ENCODE assay signal across 8 cellular contexts in the genomic region with DNA sequence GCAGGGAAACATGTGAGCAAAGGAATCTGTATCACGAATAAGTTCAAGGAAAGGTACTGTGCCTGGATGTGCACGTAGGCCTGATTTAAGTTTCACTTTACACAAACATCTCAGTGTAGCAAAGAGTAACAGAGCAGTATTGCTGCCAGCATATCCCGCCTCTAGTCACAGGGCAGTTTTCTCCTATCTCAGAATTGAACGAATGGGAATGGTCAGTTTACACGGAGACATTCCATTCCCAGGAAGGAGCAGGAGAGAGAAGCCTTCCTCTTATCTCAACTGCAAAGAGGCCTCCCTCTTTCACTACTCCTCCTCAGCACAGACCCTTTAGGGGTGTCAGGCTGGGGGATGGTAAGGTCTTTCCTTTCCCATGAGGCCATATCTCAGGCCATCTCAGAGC. TPM values are rescaled to one million over a fixed set of nuclear protein-coding genes. Genes with fewer than 3 reads are reported as not detected.
DNase-seq lines count a peak whose midpoint lies in the region; ATAC-seq and TF ChIP-seq lines count a peak whose summit lies in the region.
"Not testable (repeated sequence)": the region's sequence is repeated elsewhere in the genome, so short reads cannot be mapped to it uniquely, and the experiment has no call there.

No MANE protein-coding gene starts in this region.

- BruUV-seq in Panc1 (replicated peaks; lab: Mats Ljungman, UMichigan), result not testable (repeated sequence)

- H4K5ac ChIP-seq in H9 (ENCODE audit: insufficient read length, low read depth, low read length), result not testable (repeated sequence)

- H3K4me2 ChIP-seq in H9 (ENCODE audit: insufficient read depth, insufficient read length, low read length), result not testable (repeated sequence)
- peak overlapping the region; percentile 69 for H3K4me2 ChIP-seq in hepatocyte

- H3K14ac ChIP-seq in H9 (ENCODE audit: insufficient read depth, low read length), result not testable (repeated sequence)

- not testable (repeated sequence) for H3K36me3 ChIP-seq in Panc1 (ENCODE audit: control insufficient read depth, insufficient read depth, low read length); ascending aorta; esophagus squamous epithelium; hepatocyte (replicated peaks; ENCODE audit: insufficient read depth, low read depth); rectal smooth muscle tissue (ENCODE audit: control insufficient read depth, insufficient read depth, low read length); uterus

- not testable (repeated sequence) for TF ChIP-seq POLR2A in esophagus squamous epithelium (IDR thresholded peaks at IDR 0.05); uterus (IDR thresholded peaks at IDR 0.05)

- H2BK5ac ChIP-seq in H9 (ENCODE audit: insufficient read length, low read length), result not testable (repeated sequence)

- in situ Hi-C loops in Panc1 (cut with HindIII; ENCODE audit: low pct_unique_long_range_greater_than_20kb, low sequenced_read_pairs), result not testable (repeated sequence)

- not testable (repeated sequence) for H3K79me2 ChIP-seq in H9 (ENCODE audit: insufficient read depth, low read length); hepatocyte

- not testable (repeated sequence) for H3K9me3 ChIP-seq in H9 (ENCODE audit: control insufficient read depth, low read depth, low read length); Panc1 (ENCODE audit: control insufficient read depth, insufficient read depth, low read depth, low read length); ascending aorta; esophagus squamous epithelium; hepatocyte (ENCODE audit: low read depth); uterus

- not testable (repeated sequence) for DNase-seq in H9; Panc1 (ENCODE audit: low read depth, low spot score); ascending aorta (ENCODE audit: low spot score in 2 of 2); esophagus squamous epithelium (lab: John Stamatoyannopoulos, UW); uterus
- peak; percentile 57 for DNase-seq in hepatocyte (ENCODE audit: low spot score)

- not testable (repeated sequence) for H2BK120ac ChIP-seq in H9 (ENCODE audit: low read depth, low read length, poor library complexity, severe bottlenecking)

- not testable (repeated sequence) for H3K23me2 ChIP-seq in H9 (ENCODE audit: insufficient read length, low read depth, low read length, poor library complexity, severe bottlenecking)

- not testable (repeated sequence) for H3K27ac ChIP-seq in H9 (ENCODE audit: insufficient read length, low read depth, low read length)
- 0 out of 2 replicates have a peak overlapping the region, but pooled peaks have one; percentile 44 for H3K27ac ChIP-seq in Panc1 (ENCODE audit: low read length)
- peak overlapping the region; percentile 15 to 46 for H3K27ac ChIP-seq in ascending aorta
- H3K27ac ChIP-seq in esophagus squamous epithelium, result peak overlapping the region; percentile 1 to 97 (median 50)
- H3K27ac ChIP-seq in hepatocyte, result peak overlapping the region; percentile 95
- H3K27ac ChIP-seq in rectal smooth muscle tissue (ENCODE audit: low read depth, low read length), result peak overlapping the region; percentile 24
- peak overlapping the region; percentile 84 to 98 for H3K27ac ChIP-seq in uterus

- not testable (repeated sequence) for H3K9me3 Mint-ChIP-seq in H9, nephron

- H2BK15ac ChIP-seq in H9 (ENCODE audit: low read depth, low read length), result not testable (repeated sequence)

- CTCF ChIA-PET in Panc1 (lab: Charles Lee), result not testable (repeated sequence)

- H3K4me1 ChIP-seq in H9 (ENCODE audit: insufficient read depth, low read length); Panc1 (ENCODE audit: control insufficient read depth, insufficient read depth, low read length); ascending aorta; rectal smooth muscle tissue (ENCODE audit: control insufficient read depth, insufficient read depth, low read length); uterus: not testable (repeated sequence)
- peaks cover 4 to 41% (median 11%) of the 10 kb centered on the region in 3 donors for H3K4me1 ChIP-seq in esophagus squamous epithelium
- H3K4me1 ChIP-seq in hepatocyte (ENCODE audit: insufficient read depth), result peaks cover 17% of the 10 kb centered on the region

- intact Hi-C loops in Panc1 (cut with micrococcal nuclease; ENCODE audit: unreplicated experiment); uterus (cut with DNase I; ENCODE audit: low total_unique reads): not testable (repeated sequence)
- intact Hi-C loops in ascending aorta (cut with DNase I), result loop anchor here (10.0 kb wide), 1 partner anchor 1865 kb away; a partner anchor contains a TSS
- intact Hi-C loops in esophagus squamous epithelium (cut with DNase I), result loop anchor here (10.0 kb wide), 1 partner anchor 475 kb away; no protein-coding TSS in a partner anchor

- peaks cover 37 to 47% of the 10 kb centered on the region in 2 experiments for H3K4me1 Mint-ChIP-seq in H9
- peaks cover 39% of the 10 kb centered on the region for H3K4me1 Mint-ChIP-seq in nephron

- TF ChIP-seq CTCF in H9 (conservative IDR thresholded peaks at IDR 0.05); Panc1 (IDR thresholded peaks at IDR 0.05); ascending aorta (IDR thresholded peaks at IDR 0.05); esophagus squamous epithelium (IDR thresholded peaks at IDR 0.05); hepatocyte (IDR thresholded peaks at IDR 0.05; ENCODE audit: poor library complexity); nephron (IDR thresholded peaks at IDR 0.05; ENCODE audit: unreplicated experiment in 3 of 3); uterus (IDR thresholded peaks at IDR 0.05): not testable (repeated sequence)

- H4K20me1 ChIP-seq in H9 (ENCODE audit: control insufficient read depth, insufficient read depth, insufficient read length); hepatocyte (ENCODE audit: insufficient read depth, poor library complexity, severe bottlenecking): not testable (repeated sequence)

- not testable (repeated sequence) for H4K8ac ChIP-seq in H9 (replicated peaks; ENCODE audit: insufficient read length, low read depth, low read length)

- not testable (repeated sequence) for H3T11ph ChIP-seq in H9 (ENCODE audit: low read length)

- H3K18ac ChIP-seq in H9 (ENCODE audit: insufficient read length, low read depth, low read length), result not testable (repeated sequence)

- no CpG with 5 or more reads among the region's 5 CpGs for WGBS in H9 (ENCODE audit: extremely low coverage, insufficient read length, low lambda C conversion rate)
- 48 to 55% methylated on average over 5 of the region's 5 CpGs for WGBS in esophagus squamous epithelium, 2 donors
- WGBS in hepatocyte (ENCODE audit: low lambda C conversion rate, missing lambda C conversion rate), result 20% methylated on average over 5 of the region's 5 CpGs

- not testable (repeated sequence) for H3K9me2 ChIP-seq in hepatocyte (replicated peaks; ENCODE audit: insufficient read depth)

- not testable (repeated sequence) for H3K56ac ChIP-seq in H9 (ENCODE audit: insufficient read length, low read depth, low read length)

- H3K27me3 Mint-ChIP-seq in H9 (ENCODE audit: low read depth); nephron (ENCODE audit: low read depth): not testable (repeated sequence)

- not testable (repeated sequence) for H3K23ac ChIP-seq in H9 (ENCODE audit: insufficient read length, low read depth, low read length)

- H2AFZ ChIP-seq in H9 (ENCODE audit: low read length), result not testable (repeated sequence)
- H2AFZ ChIP-seq in hepatocyte, result peak overlapping the region; percentile 27

- H3K9ac ChIP-seq in H9 (ENCODE audit: extremely low read depth, insufficient read length, low read length); rectal smooth muscle tissue (ENCODE audit: low read length): not testable (repeated sequence)

- not testable (repeated sequence) for ATAC-seq in Panc1

- H3K4me3 Mint-ChIP-seq in H9 (peak overlapping the region in 1 of 2 experiments; percentile 50; a peak in 3 of 5 replicates), nephron (peak overlapping the region; percentile 59 to 83 (median 77))

- H3K36me3 Mint-ChIP-seq in H9 (ENCODE audit: insufficient read depth in 1 of 3, low read depth in 3 of 3); nephron (ENCODE audit: low read depth): not testable (repeated sequence)

- H2BK12ac ChIP-seq in H9 (ENCODE audit: insufficient read length, low read depth, low read length), result not testable (repeated sequence)

- H3K27ac Mint-ChIP-seq in H9 (peak overlapping the region; percentile 63 to 86 (median 85); a peak in 5 of 7 replicates), nephron (peak overlapping the region; percentile 96 to 98 (median 97))

- POLR2A ChIA-PET in Panc1 (lab: Charles Lee), result not testable (repeated sequence)

- H2AK5ac ChIP-seq in H9 (ENCODE audit: insufficient read length, low read length), result not testable (repeated sequence)

- not testable (repeated sequence) for H3K4ac ChIP-seq in H9 (ENCODE audit: low read depth, low read length)

- H2BK20ac ChIP-seq in H9 (ENCODE audit: low read depth, low read length, poor library complexity, severe bottlenecking), result not testable (repeated sequence)

- not testable (repeated sequence) for H3K27me3 ChIP-seq in H9 (ENCODE audit: insufficient read depth, low read length); Panc1 (ENCODE audit: control insufficient read depth, insufficient read depth, low read length); ascending aorta; esophagus squamous epithelium; hepatocyte; rectal smooth muscle tissue (ENCODE audit: control insufficient read depth, insufficient read depth, low read length); uterus

- not testable (repeated sequence) for H4K91ac ChIP-seq in H9 (ENCODE audit: insufficient read length, low read depth, low read length)

- H3K79me1 ChIP-seq in H9 (ENCODE audit: insufficient read depth, low read depth, low read length, poor library complexity, severe bottlenecking), result not testable (repeated sequence)

- not testable (repeated sequence) for H3K4me3 ChIP-seq in Panc1 (ENCODE audit: low read depth in 2 of 2, low read length in 2 of 2); ascending aorta; esophagus squamous epithelium; hepatocyte; rectal smooth muscle tissue (ENCODE audit: low read length); uterus

RNA-seq across cellular contexts. Expression of a gene that starts 21.0 kb away (rescaled TPM):
- 8.1 and 9.2 TPM in 2 replicates for total RNA-seq in H9 (2021)
- total RNA-seq in Panc1 (2021; ENCODE audit: unreplicated experiment), result 10.2 TPM
- polyA plus RNA-seq in Panc1 (2012; ENCODE audit: insufficient read length), result 8.8 TPM
- total RNA-seq in ascending aorta, result 1.9 TPM
- total RNA-seq in esophagus squamous epithelium, result 10 to 100 TPM; 10.8 to 18.5 (median 13.5) TPM
- 26.0 and 28.4 TPM in 2 replicates for total RNA-seq in hepatocyte
- 16.9 and 23.3 TPM in 2 replicates for polyA plus RNA-seq in hepatocyte
- 10 to 100 TPM; 15.0 to 71.0 (median 39.7) TPM for total RNA-seq in uterus

RNA-seq across cellular contexts. Expression of a gene that starts 29.3 kb away (rescaled TPM):
- total RNA-seq in H9 (2021) (31.8 and 34.9 TPM in 2 replicates), Panc1 (2021; ENCODE audit: unreplicated experiment) (29.2 TPM), ascending aorta (64.4 TPM), esophagus squamous epithelium (10 to 100 TPM in 3 of 4 donors, 1 to 10 TPM in 1; 6.9 to 20.0 (median 13.7) TPM), hepatocyte (28.1 and 33.1 TPM in 2 replicates), uterus (10 to 100 TPM in 3 of 4 donors, 1 to 10 TPM in 1; 8.2 to 25.4 (median 18.6) TPM)
- polyA plus RNA-seq in Panc1 (2012; ENCODE audit: insufficient read length), result 33.3 TPM
- 42.3 and 44.4 TPM in 2 replicates for polyA plus RNA-seq in hepatocyte

RNA-seq across cellular contexts. Expression of a gene that starts 38.1 kb away (rescaled TPM):
- total RNA-seq in H9 (2021) (393 and 405 TPM in 2 replicates), Panc1 (2021; ENCODE audit: unreplicated experiment) (379 TPM), ascending aorta (169 TPM), esophagus squamous epithelium (100 to 1,000 TPM; 394 to 688 (median 499) TPM), hepatocyte (528 and 581 TPM in 2 replicates), uterus (1,000 to 10,000 TPM in 1 of 4 donors, 100 to 1,000 TPM in 3; 180 to 1,153 (median 222) TPM)
- polyA plus RNA-seq in Panc1 (2012; ENCODE audit: insufficient read length), result 631 TPM
- 613 and 628 TPM in 2 replicates for polyA plus RNA-seq in hepatocyte

RNA-seq across cellular contexts. Expression of a gene that starts 45.5 kb away (rescaled TPM):
- total RNA-seq in H9 (2021) (106 and 110 TPM in 2 replicates), Panc1 (2021; ENCODE audit: unreplicated experiment) (102 TPM), ascending aorta (50.7 TPM), esophagus squamous epithelium (10 to 100 TPM; 61.1 to 77.1 (median 67.6) TPM), hepatocyte (62.1 and 79.0 TPM in 2 replicates), uterus (10 to 100 TPM; 36.5 to 85.3 (median 56.9) TPM)
- 114 TPM for polyA plus RNA-seq in Panc1 (2012; ENCODE audit: insufficient read length)
- 123 and 136 TPM in 2 replicates for polyA plus RNA-seq in hepatocyte
